13 cellular contexts compared by ENCODE assay signal in genomic region chr2:181394741-181395437, GRCh38.
A peak's percentile ranks its signal among the peaks of the same experiment; 100 is the strongest.
DNase-seq lines count a peak whose midpoint lies in the region; ATAC-seq and TF ChIP-seq lines count a peak whose summit lies in the region.
"Had no signal": no experiment of that assay in that cellular context is flagged by ENCODE, and none has a peak within 500 bp of the region (broad histone marks: within the 10 kb centered on the region; RNA-seq: fewer than 3 reads in every experiment).

No MANE protein-coding gene starts in this region.

- peak overlapping the region; percentile 27 for H3K4me3 Mint-ChIP-seq in CD4-positive, alpha-beta T cell
- H3K4me3 Mint-ChIP-seq in T-helper 2 cell treated with Interferon-gamma antibody and Interleukin-4, amounts not matched to agents 5 μg/mL and 100 μg/mL, for 36 hours: peak overlapping the region; percentile 20
- H3K4me3 Mint-ChIP-seq in memory B cell: no peak overlapping the region

- H3K27ac ChIP-seq in CD4-positive, alpha-beta T cell (ENCODE audit: low read depth, low read length): no peak overlapping the region
- H3K27ac ChIP-seq: adrenal gland, transverse colon had no signal

- POLR2A ChIA-PET in CD4-positive, alpha-beta T cell (lab: Charles Lee): interaction anchor here (1.0 to 1.6 kb wide), 4 partner anchors 24 to 93 kb away, joined by 3 to 4 read pairs (median 3); no protein-coding TSS in a partner anchor

- H3K9me3 Mint-ChIP-seq in CD4-positive, alpha-beta T cell: no peaks in the 10 kb centered on the region
- no peaks in the 10 kb centered on the region for H3K9me3 Mint-ChIP-seq in T-helper 2 cell treated with Interferon-gamma antibody and Interleukin-4, amounts not matched to agents 5 μg/mL and 100 μg/mL, for 36 hours
- peaks cover 2% of the 10 kb centered on the region for H3K9me3 Mint-ChIP-seq in memory B cell

- H3K4me1 Mint-ChIP-seq in CD4-positive, alpha-beta T cell (ENCODE audit: low read depth): peaks cover 35% of the 10 kb centered on the region
- peaks cover 33% of the 10 kb centered on the region for H3K4me1 Mint-ChIP-seq in T-helper 2 cell treated with Interferon-gamma antibody and Interleukin-4, amounts not matched to agents 5 μg/mL and 100 μg/mL, for 36 hours (ENCODE audit: low read depth)
- H3K4me1 Mint-ChIP-seq in memory B cell: peaks cover 16% of the 10 kb centered on the region

- no peaks in the 10 kb centered on the region for H3K27me3 ChIP-seq in CD4-positive, alpha-beta T cell (ENCODE audit: control insufficient read depth, insufficient read depth, low read length)
- H3K27me3 ChIP-seq: adrenal gland, transverse colon had no signal

- intact Hi-C loops in CD4-positive, alpha-beta T cell (cut with DNase I, micrococcal nuclease): no loop called here

- ATAC-seq in CD4-positive, alpha-beta T cell (ENCODE audit: poor library complexity): peak; percentile 32
- peak; percentile 41 for ATAC-seq in HG02938 (IDR thresholded peaks at IDR 0.05; ENCODE audit: unreplicated experiment)
- ATAC-seq in memory B cell (ENCODE audit: low read depth): no peak
- ATAC-seq in GM18907 (IDR thresholded peaks at IDR 0.05; ENCODE audit: unreplicated experiment): no peak

- no peak for DNase-seq in CD4-positive, alpha-beta T cell
- no peak for DNase-seq in T-helper 2 cell treated with Interferon-gamma antibody and Interleukin-4, amounts not matched to agents 5 μg/mL and 100 μg/mL, for 36 hours (ENCODE audit: low spot score)
- DNase-seq in memory B cell (ENCODE audit: low spot score in 2 of 2) (no peak), DMS53 treated with DMSO at 0.1 percent for 48 hours (lab: John Stamatoyannopoulos, UW; ENCODE audit: unreplicated experiment) (no peak), NCI-H128 (lab: John Stamatoyannopoulos, UW; ENCODE audit: unreplicated experiment) (no peak), SHP77 treated with DMSO at 0.1 percent for 48 hours (lab: John Stamatoyannopoulos, UW) (no peak)
- DNase-seq: adrenal gland; effector CD4-positive, alpha-beta T cell; head of caudate nucleus; NCI-H1417; transverse colon had no signal

- no peaks in the 10 kb centered on the region for H3K27me3 Mint-ChIP-seq in CD4-positive, alpha-beta T cell
- H3K27me3 Mint-ChIP-seq in T-helper 2 cell treated with Interferon-gamma antibody and Interleukin-4, amounts not matched to agents 5 μg/mL and 100 μg/mL, for 36 hours (ENCODE audit: low read depth): no peaks in the 10 kb centered on the region
- no peaks in the 10 kb centered on the region for H3K27me3 Mint-ChIP-seq in memory B cell

- H3K9me3 ChIP-seq in CD4-positive, alpha-beta T cell (ENCODE audit: control insufficient read depth, low read length): no peaks in the 10 kb centered on the region
- H3K9me3 ChIP-seq: adrenal gland, transverse colon had no signal

- TF ChIP-seq CTCF in CD4-positive, alpha-beta T cell (IDR thresholded peaks at IDR 0.05): no peak

- peak overlapping the region; percentile 66 for H3K27ac Mint-ChIP-seq in CD4-positive, alpha-beta T cell
- H3K27ac Mint-ChIP-seq in T-helper 2 cell treated with Interferon-gamma antibody and Interleukin-4, amounts not matched to agents 5 μg/mL and 100 μg/mL, for 36 hours: peak overlapping the region; percentile 80
- peak overlapping the region; percentile 35 for H3K27ac Mint-ChIP-seq in memory B cell

- CTCF ChIA-PET in CD4-positive, alpha-beta T cell (lab: Charles Lee): interaction anchor here (0.5 to 0.9 kb wide), 2 partner anchors 62 to 71 kb away, joined by 3 read pairs; partner anchors contain the start of gene ITGA4

- peaks cover 3% of the 10 kb centered on the region for H3K36me3 Mint-ChIP-seq in CD4-positive, alpha-beta T cell (ENCODE audit: low read depth)
- peaks cover 14% of the 10 kb centered on the region for H3K36me3 Mint-ChIP-seq in T-helper 2 cell treated with Interferon-gamma antibody and Interleukin-4, amounts not matched to agents 5 μg/mL and 100 μg/mL, for 36 hours (ENCODE audit: low read depth)
- H3K36me3 Mint-ChIP-seq in memory B cell: peaks cover 2% of the 10 kb centered on the region

Comparison
In these comparisons a context has a peak if more than half of its experiments do, and no peak if none do; other contexts are left out.
1. ATAC-seq: peak in CD4-positive, alpha-beta T cell (single experiment) and HG02938 (single experiment); none in memory B cell (single experiment) and GM18907 (single experiment).
2. Peak in every context shown above with its lines, with median percentiles within 50 percentile points of each other: H3K27ac Mint-ChIP-seq.